8 cellular contexts compared by ENCODE assay signal in genomic region chr2:85888020-85888744, GRCh38. TPM values are rescaled to one million over a fixed set of nuclear protein-coding genes. Genes with fewer than 3 reads are reported as not detected.
DNase-seq lines count a peak whose midpoint lies in the region; ATAC-seq and TF ChIP-seq lines count a peak whose summit lies in the region.

No MANE protein-coding gene starts in this region.

- peak overlapping the region; percentile 77 for H3K4me3 ChIP-seq in naive thymus-derived CD4-positive, alpha-beta T cell (ENCODE audit: low read length)
- peak overlapping the region; percentile 52 to 96 (median 77) for H3K4me3 ChIP-seq in tibial nerve

- peaks cover 60% of the 10 kb centered on the region for H3K4me1 Mint-ChIP-seq in activated CD4-positive, alpha-beta memory T cell treated with anti-CD3 and anti-CD28 coated beads, Interleukin-2, amount 10 ng/mL, durations not matched to agents 7 days and 5 days
- peaks cover 55 to 66% of the 10 kb centered on the region in 2 donors for H3K4me1 Mint-ChIP-seq in effector memory CD8-positive, alpha-beta T cell (ENCODE audit: low read depth in 2 of 2)
- peaks cover 48 to 74% (median 68%) of the 10 kb centered on the region in 7 donors for H3K4me1 Mint-ChIP-seq in naive thymus-derived CD4-positive, alpha-beta T cell

- TF ChIP-seq POLR2A in tibial nerve (IDR thresholded peaks at IDR 0.05), result no peak

- DNase-seq in GM10248 (ENCODE audit: extremely low spot score) (peak; percentile 27), HuH-7 (ENCODE audit: low spot score) (peak; percentile 20), tibial nerve (ENCODE audit: low spot score in 2 of 2) (no peak), H4 (ENCODE audit: low spot score) (no peak), mucosa of gallbladder (ENCODE audit: low spot score) (no peak)
- peak; percentile 38 for DNase-seq in activated CD4-positive, alpha-beta memory T cell treated with anti-CD3 and anti-CD28 coated beads, Interleukin-2, amount 10 ng/mL, durations not matched to agents 7 days and 5 days
- DNase-seq in effector memory CD8-positive, alpha-beta T cell, result peak; percentile 14 to 42 (median 21)
- peak; percentile 12 to 58 (median 47) for DNase-seq in naive thymus-derived CD4-positive, alpha-beta T cell

- peak; percentile 9 for ATAC-seq in effector memory CD8-positive, alpha-beta T cell (replicated peaks)
- peak; percentile 3 for ATAC-seq in naive thymus-derived CD4-positive, alpha-beta T cell

- CTCF ChIA-PET in GM10248 (lab: Yijun Ruan, JAX), result interaction anchor here (0.8 to 10.3 kb wide), 28 partner anchors 9 to 211 kb away, joined by 3 to 111 read pairs (median 4); no protein-coding TSS in a partner anchor
- CTCF ChIA-PET in activated CD4-positive, alpha-beta memory T cell treated with anti-CD3 and anti-CD28 coated beads, Interleukin-2, amount 10 ng/mL, durations not matched to agents 7 days and 5 days (lab: Charles Lee), result interaction anchor here (1.0 to 7.9 kb wide), 30 partner anchors 12 to 561 kb away, joined by 3 to 150 read pairs (median 6); partner anchors contain the start of gene TGOLN2
- CTCF ChIA-PET in naive thymus-derived CD4-positive, alpha-beta T cell (lab: Charles Lee), result interaction anchor here (0.6 to 8.7 kb wide), 15 partner anchors 10 to 537 kb away, joined by 3 to 123 read pairs (median 7); partner anchors contain the start of genes POLR1A and PTCD3

- peaks cover 3% of the 10 kb centered on the region for H3K27me3 Mint-ChIP-seq in activated CD4-positive, alpha-beta memory T cell treated with anti-CD3 and anti-CD28 coated beads, Interleukin-2, amount 10 ng/mL, durations not matched to agents 7 days and 5 days
- H3K27me3 Mint-ChIP-seq in effector memory CD8-positive, alpha-beta T cell, result no peaks in the 10 kb centered on the region
- no peaks in the 10 kb centered on the region for H3K27me3 Mint-ChIP-seq in naive thymus-derived CD4-positive, alpha-beta T cell

- no peaks in the 10 kb centered on the region for H3K27me3 ChIP-seq in naive thymus-derived CD4-positive, alpha-beta T cell (ENCODE audit: control insufficient read depth in 2 of 2, insufficient read depth in 2 of 2, low read length in 2 of 2)
- H3K27me3 ChIP-seq in tibial nerve, result no peaks in the 10 kb centered on the region

- H3K4me1 ChIP-seq in naive thymus-derived CD4-positive, alpha-beta T cell (ENCODE audit: control insufficient read depth in 2 of 2, insufficient read depth in 2 of 2, low read length in 2 of 2), result peaks cover 24 to 49% of the 10 kb centered on the region in 2 donors
- H3K4me1 ChIP-seq in tibial nerve, result peaks cover 0 to 76% (median 29%) of the 10 kb centered on the region in 4 donors

- intact Hi-C loops in naive thymus-derived CD4-positive, alpha-beta T cell (cut with micrococcal nuclease), result loop anchor here (1.0 to 5.0 kb wide), 7 partner anchors 45 to 555 kb away; partner anchors contain the start of genes MAT2A (in 1 of the 2) and USP39 (in 1 of the 2)

- H3K36me3 Mint-ChIP-seq in activated CD4-positive, alpha-beta memory T cell treated with anti-CD3 and anti-CD28 coated beads, Interleukin-2, amount 10 ng/mL, durations not matched to agents 7 days and 5 days (ENCODE audit: low read depth), result peaks cover 33% of the 10 kb centered on the region
- peaks cover 16% of the 10 kb centered on the region for H3K36me3 Mint-ChIP-seq in effector memory CD8-positive, alpha-beta T cell (ENCODE audit: insufficient read depth)
- H3K36me3 Mint-ChIP-seq in naive thymus-derived CD4-positive, alpha-beta T cell, result peaks cover 2 to 21% (median 9%) of the 10 kb centered on the region in 5 donors

- TF ChIP-seq CTCF in GM10248 (IDR thresholded peaks at IDR 0.05; ENCODE audit: control extremely low read depth, extremely low read depth, low read depth, missing control alignments) (no peak), tibial nerve (IDR thresholded peaks at IDR 0.05) (no peak)

- peak overlapping the region; percentile 77 for H3K27ac Mint-ChIP-seq in activated CD4-positive, alpha-beta memory T cell treated with anti-CD3 and anti-CD28 coated beads, Interleukin-2, amount 10 ng/mL, durations not matched to agents 7 days and 5 days
- H3K27ac Mint-ChIP-seq in effector memory CD8-positive, alpha-beta T cell, result peak overlapping the region; percentile 61 to 91
- peak overlapping the region; percentile 81 to 96 (median 91) for H3K27ac Mint-ChIP-seq in naive thymus-derived CD4-positive, alpha-beta T cell

- H3K36me3 ChIP-seq in naive thymus-derived CD4-positive, alpha-beta T cell (ENCODE audit: control insufficient read depth in 2 of 3, insufficient read depth in 3 of 3, low read length in 3 of 3), result peaks cover 0 to 3% (median 0%) of the 10 kb centered on the region in 3 experiments
- H3K36me3 ChIP-seq in tibial nerve, result no peaks in the 10 kb centered on the region

- peak overlapping the region; percentile 84 for H3K4me3 Mint-ChIP-seq in activated CD4-positive, alpha-beta memory T cell treated with anti-CD3 and anti-CD28 coated beads, Interleukin-2, amount 10 ng/mL, durations not matched to agents 7 days and 5 days
- peak overlapping the region; percentile 87 to 92 for H3K4me3 Mint-ChIP-seq in effector memory CD8-positive, alpha-beta T cell
- H3K4me3 Mint-ChIP-seq in naive thymus-derived CD4-positive, alpha-beta T cell, result peak overlapping the region; percentile 78 to 95 (median 90)

- H3K27ac ChIP-seq in naive thymus-derived CD4-positive, alpha-beta T cell (ENCODE audit: low read depth, low read length), result peak overlapping the region; percentile 93
- H3K27ac ChIP-seq in tibial nerve, result peak overlapping the region; percentile 85 to 98 (median 94)

- H3K9me3 ChIP-seq in naive thymus-derived CD4-positive, alpha-beta T cell (ENCODE audit: control insufficient read depth in 2 of 3, low read length in 3 of 3), result no peaks in the 10 kb centered on the region
- no peaks in the 10 kb centered on the region for H3K9me3 ChIP-seq in tibial nerve

- POLR2A ChIA-PET in GM10248 (lab: Yijun Ruan, JAX), result no interaction called here
- POLR2A ChIA-PET in activated CD4-positive, alpha-beta memory T cell treated with anti-CD3 and anti-CD28 coated beads, Interleukin-2, amount 10 ng/mL, durations not matched to agents 7 days and 5 days (lab: Charles Lee), result interaction anchor here (0.7 to 6.2 kb wide), 23 partner anchors 9 to 307 kb away, joined by 3 to 64 read pairs (median 5); partner anchors contain the start of genes IMMT, POLR1A and PTCD3
- POLR2A ChIA-PET in naive thymus-derived CD4-positive, alpha-beta T cell (lab: Charles Lee), result interaction anchor here (0.6 to 6.4 kb wide), 25 partner anchors 9 to 573 kb away, joined by 3 to 92 read pairs (median 6); partner anchors contain the start of genes POLR1A and PTCD3

- WGBS in tibial nerve, 2 donors, result 0 to 2% methylated on average over 42 to 55 of the region's 57 CpGs

- H3K9me3 Mint-ChIP-seq in activated CD4-positive, alpha-beta memory T cell treated with anti-CD3 and anti-CD28 coated beads, Interleukin-2, amount 10 ng/mL, durations not matched to agents 7 days and 5 days, result peaks cover 2% of the 10 kb centered on the region
- no peaks in the 10 kb centered on the region for H3K9me3 Mint-ChIP-seq in effector memory CD8-positive, alpha-beta T cell
- peaks cover 0 to 3% (median 0%) of the 10 kb centered on the region in 11 donors for H3K9me3 Mint-ChIP-seq in naive thymus-derived CD4-positive, alpha-beta T cell

- peak in 1 of 2 donors; percentile 10 for TF ChIP-seq EP300 in tibial nerve (IDR thresholded peaks at IDR 0.05)

RNA-seq across cellular contexts. Expression of gene ST3GAL5, which starts 0.6 kb away (rescaled TPM):
- total RNA-seq in activated CD4-positive, alpha-beta memory T cell treated with anti-CD3 and anti-CD28 coated beads, Interleukin-2, amount 10 ng/mL, durations not matched to agents 7 days and 5 days, result 10 to 100 TPM; 58.3 to 67.1 TPM
- 10 to 100 TPM; 37.9 to 53.6 (median 43.0) TPM for total RNA-seq in naive thymus-derived CD4-positive, alpha-beta T cell
- 10 to 100 TPM; 15.0 to 16.8 TPM for polyA plus RNA-seq in naive thymus-derived CD4-positive, alpha-beta T cell
- total RNA-seq in tibial nerve (10 to 100 TPM; 30.9 to 37.4 (median 32.9) TPM), mucosa of gallbladder (56.2 TPM)
- 17.7 TPM in 2 replicates for total RNA-seq in H4 (2014; rRNA removed; shearing (Covaris generic))

Comparison
In these comparisons a context has a peak if more than half of its experiments do, and no peak if none do; other contexts are left out.
1. DNase-seq: peak in GM10248 (single experiment), HuH-7 (single experiment), activated CD4-positive, alpha-beta memory T cell treated with anti-CD3 and anti-CD28 coated beads, Interleukin-2, amount 10 ng/mL, durations not matched to agents 7 days and 5 days (single experiment), effector memory CD8-positive, alpha-beta T cell (3 of 3) and naive thymus-derived CD4-positive, alpha-beta T cell (9 of 9); none in tibial nerve (0 of 2), H4 (single experiment) and mucosa of gallbladder (single experiment).
2. Peak in every context shown above with its lines, with median percentiles within 50 percentile points of each other: H3K27ac Mint-ChIP-seq and H3K4me3 Mint-ChIP-seq.